Comparison of ENCODE assay signal across 1 cellular context in the genomic region with DNA sequence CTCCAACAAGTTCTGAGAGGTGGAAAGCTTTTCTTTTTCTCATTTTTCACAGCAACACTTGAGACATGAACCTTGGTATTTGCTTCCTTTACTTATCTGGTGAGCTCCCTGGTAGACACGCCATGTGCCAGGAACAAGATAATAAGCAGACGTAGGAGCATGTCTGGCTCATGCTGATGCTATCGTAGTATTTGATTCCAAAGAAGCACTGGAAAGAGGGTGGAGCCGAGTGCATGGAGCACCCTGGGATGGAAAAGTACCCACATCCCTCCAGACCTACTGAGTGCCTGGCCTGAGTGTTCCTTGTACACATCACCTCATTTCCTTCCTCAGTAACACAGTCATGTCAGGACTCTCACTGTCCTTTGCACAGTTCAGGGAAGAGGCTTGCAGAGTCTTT.
TF ChIP-seq lines count a peak whose summit lies in the region.

No MANE protein-coding gene starts in this region.

TF ChIP-seq in SK-N-SH, 30 proteins besides CTCF, POLR2A, EP300 and RAD21 (continued from another document):
- TF ChIP-seq, protein P1, sequence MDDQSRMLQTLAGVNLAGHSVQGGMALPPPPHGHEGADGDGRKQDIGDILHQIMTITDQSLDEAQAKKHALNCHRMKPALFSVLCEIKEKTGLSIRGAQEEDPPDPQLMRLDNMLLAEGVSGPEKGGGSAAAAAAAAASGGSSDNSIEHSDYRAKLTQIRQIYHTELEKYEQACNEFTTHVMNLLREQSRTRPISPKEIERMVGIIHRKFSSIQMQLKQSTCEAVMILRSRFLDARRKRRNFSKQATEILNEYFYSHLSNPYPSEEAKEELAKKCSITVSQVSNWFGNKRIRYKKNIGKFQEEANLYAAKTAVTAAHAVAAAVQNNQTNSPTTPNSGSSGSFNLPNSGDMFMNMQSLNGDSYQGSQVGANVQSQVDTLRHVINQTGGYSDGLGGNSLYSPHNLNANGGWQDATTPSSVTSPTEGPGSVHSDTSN (IDR thresholded peaks at IDR 0.05) = no peak
- TF ChIP-seq RXRA (IDR thresholded peaks at IDR 0.05; ENCODE audit: borderline replicate concordance, low read depth) = no peak
- no peak for TF ChIP-seq FOXM1 (IDR thresholded peaks at IDR 0.05; ENCODE audit: low read depth)
- TF ChIP-seq, protein P2, sequence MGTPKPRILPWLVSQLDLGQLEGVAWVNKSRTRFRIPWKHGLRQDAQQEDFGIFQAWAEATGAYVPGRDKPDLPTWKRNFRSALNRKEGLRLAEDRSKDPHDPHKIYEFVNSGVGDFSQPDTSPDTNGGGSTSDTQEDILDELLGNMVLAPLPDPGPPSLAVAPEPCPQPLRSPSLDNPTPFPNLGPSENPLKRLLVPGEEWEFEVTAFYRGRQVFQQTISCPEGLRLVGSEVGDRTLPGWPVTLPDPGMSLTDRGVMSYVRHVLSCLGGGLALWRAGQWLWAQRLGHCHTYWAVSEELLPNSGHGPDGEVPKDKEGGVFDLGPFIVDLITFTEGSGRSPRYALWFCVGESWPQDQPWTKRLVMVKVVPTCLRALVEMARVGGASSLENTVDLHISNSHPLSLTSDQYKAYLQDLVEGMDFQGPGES (IDR thresholded peaks at IDR 0.05; ENCODE audit: low read depth, low read length) = no peak
- no peak for TF ChIP-seq GABPA (IDR thresholded peaks at IDR 0.05; ENCODE audit: low read depth)
- no peak for TF ChIP-seq ELF1 (IDR thresholded peaks at IDR 0.05)
